1 cellular context compared by ENCODE assay signal in genomic region chr14:24662753-24663152, GRCh38.
TF ChIP-seq lines count a peak whose summit lies in the region.

No MANE protein-coding gene starts in this region.

TF ChIP-seq in WTC11, 78 proteins besides CTCF, POLR2A, EP300 and RAD21 (continued from another document):
- TF ChIP-seq ZNF281 (CRISPR knock-in tag; IDR thresholded peaks at IDR 0.05): no peak
